ENCODE assay signal across 1 cellular context in the genomic region with DNA sequence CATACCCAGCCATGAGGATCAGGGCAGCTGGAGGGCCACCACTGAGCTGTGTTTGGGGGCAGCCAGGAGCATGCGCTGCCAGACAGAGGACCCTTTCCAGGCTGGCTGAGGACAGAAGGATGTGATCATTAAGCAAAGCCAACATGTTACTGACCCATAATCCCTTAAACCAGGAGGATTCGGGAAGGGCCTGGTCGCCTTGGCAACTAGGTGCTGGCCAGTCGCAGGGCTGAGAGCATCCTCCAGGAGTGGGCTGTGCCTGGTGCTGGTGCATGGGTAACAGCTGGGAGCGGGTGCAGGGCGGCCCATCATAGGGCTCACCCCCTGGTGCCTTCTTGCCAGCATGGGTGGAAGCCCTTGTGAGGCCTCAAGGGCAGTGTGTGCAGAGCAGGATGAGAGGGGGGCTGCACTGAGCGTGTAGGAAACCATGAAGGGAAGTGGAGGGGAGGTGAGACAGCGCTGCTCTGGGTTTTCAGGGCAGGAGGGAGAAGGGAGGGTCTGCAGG.
TF ChIP-seq lines count a peak whose summit lies in the region.

No MANE protein-coding gene starts in this region.

TF ChIP-seq in HepG2, 621 proteins besides CTCF, POLR2A, EP300 and RAD21 (continued from another document):
- TF ChIP-seq, protein P1, sequence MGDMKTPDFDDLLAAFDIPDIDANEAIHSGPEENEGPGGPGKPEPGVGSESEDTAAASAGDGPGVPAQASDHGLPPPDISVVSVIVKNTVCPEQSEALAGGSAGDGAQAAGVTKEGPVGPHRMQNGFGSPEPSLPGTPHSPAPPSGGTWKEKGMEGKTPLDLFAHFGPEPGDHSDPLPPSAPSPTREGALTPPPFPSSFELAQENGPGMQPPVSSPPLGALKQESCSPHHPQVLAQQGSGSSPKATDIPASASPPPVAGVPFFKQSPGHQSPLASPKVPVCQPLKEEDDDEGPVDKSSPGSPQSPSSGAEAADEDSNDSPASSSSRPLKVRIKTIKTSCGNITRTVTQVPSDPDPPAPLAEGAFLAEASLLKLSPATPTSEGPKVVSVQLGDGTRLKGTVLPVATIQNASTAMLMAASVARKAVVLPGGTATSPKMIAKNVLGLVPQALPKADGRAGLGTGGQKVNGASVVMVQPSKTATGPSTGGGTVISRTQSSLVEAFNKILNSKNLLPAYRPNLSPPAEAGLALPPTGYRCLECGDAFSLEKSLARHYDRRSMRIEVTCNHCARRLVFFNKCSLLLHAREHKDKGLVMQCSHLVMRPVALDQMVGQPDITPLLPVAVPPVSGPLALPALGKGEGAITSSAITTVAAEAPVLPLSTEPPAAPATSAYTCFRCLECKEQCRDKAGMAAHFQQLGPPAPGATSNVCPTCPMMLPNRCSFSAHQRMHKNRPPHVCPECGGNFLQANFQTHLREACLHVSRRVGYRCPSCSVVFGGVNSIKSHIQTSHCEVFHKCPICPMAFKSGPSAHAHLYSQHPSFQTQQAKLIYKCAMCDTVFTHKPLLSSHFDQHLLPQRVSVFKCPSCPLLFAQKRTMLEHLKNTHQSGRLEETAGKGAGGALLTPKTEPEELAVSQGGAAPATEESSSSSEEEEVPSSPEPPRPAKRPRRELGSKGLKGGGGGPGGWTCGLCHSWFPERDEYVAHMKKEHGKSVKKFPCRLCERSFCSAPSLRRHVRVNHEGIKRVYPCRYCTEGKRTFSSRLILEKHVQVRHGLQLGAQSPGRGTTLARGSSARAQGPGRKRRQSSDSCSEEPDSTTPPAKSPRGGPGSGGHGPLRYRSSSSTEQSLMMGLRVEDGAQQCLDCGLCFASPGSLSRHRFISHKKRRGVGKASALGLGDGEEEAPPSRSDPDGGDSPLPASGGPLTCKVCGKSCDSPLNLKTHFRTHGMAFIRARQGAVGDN (CRISPR knock-in tag; IDR thresholded peaks at IDR 0.05) = peak; percentile 15; the same call in 1 of the 2 replicates
- TF ChIP-seq MTA1 (CRISPR knock-in tag; IDR thresholded peaks at IDR 0.05; ENCODE audit: borderline replicate concordance) (0 out of 2 replicates have a peak, but pooled peaks have one; percentile 25), AGO2 (optimal IDR thresholded peaks at IDR 0.05; ENCODE audit: low read depth, low read length) (peak; percentile 31), PPARG (CRISPR knock-in tag; conservative IDR thresholded peaks at IDR 0.05) (no peak), ZNF670 (CRISPR knock-in tag; IDR thresholded peaks at IDR 0.05; ENCODE audit: borderline replicate concordance) (no peak), RFXANK (CRISPR knock-in tag; IDR thresholded peaks at IDR 0.05) (no peak), ZNF512B (CRISPR knock-in tag; IDR thresholded peaks at IDR 0.05; ENCODE audit: borderline replicate concordance) (no peak)
